In the genomic region with DNA sequence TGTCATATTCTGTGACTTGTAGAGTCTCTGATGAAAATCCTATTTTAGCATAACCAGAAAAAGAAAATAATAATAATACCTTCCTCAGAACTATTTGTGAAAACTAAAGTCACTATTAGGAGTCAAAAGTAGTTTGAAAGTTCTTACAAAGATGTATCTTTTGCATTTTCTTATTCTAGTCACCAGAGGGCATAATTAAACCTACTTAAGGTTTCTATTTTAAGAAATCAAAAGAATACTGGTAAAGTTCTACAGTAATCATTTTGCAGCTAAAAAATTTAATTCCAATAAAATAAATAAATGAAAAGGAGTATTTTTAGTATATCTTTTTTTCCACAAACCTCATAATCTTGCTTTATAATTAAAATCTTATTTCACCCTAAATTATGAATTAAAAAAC, we compare ENCODE assay signal across 13 cellular contexts. TPM values are rescaled to one million over a fixed set of nuclear protein-coding genes. Genes with fewer than 3 reads are reported as not detected.
DNase-seq lines count a peak whose midpoint lies in the region; ATAC-seq and TF ChIP-seq lines count a peak whose summit lies in the region.
"Had no signal": no experiment of that assay in that cellular context is flagged by ENCODE, and none has a peak within 500 bp of the region (broad histone marks: within the 10 kb centered on the region; RNA-seq: fewer than 3 reads in every experiment).

No MANE protein-coding gene starts in this region.

- POLR2A ChIA-PET in SK-N-SH (lab: Yijun Ruan, JAX) = no interaction called here

- H3K27me3 ChIP-seq in SK-N-SH (ENCODE audit: insufficient read depth) = no peaks in the 10 kb centered on the region
- H3K27me3 ChIP-seq: BLaER1 treated with 17β-estradiol and CSF1 and Interleukin-3, amounts not matched to agents 10 nM and 100 nM had no signal

- H3K79me2 ChIP-seq in SK-N-SH (ENCODE audit: insufficient read depth) = no peaks in the 10 kb centered on the region

- no peaks in the 10 kb centered on the region for H3K4me1 ChIP-seq in SK-N-SH (ENCODE audit: control insufficient read depth in 1 of 2, insufficient read depth in 2 of 2, low read depth in 1 of 2, low read length in 1 of 2)

- ATAC-seq in SK-N-SH treated with all-trans-retinoic acid at 6 μM for 48 hours (no peak), GM21528 (IDR thresholded peaks at IDR 0.05; ENCODE audit: low FRiP score, unreplicated experiment) (no peak)
- ATAC-seq: natural killer cell had no signal

- H3K27ac ChIP-seq in SK-N-SH (ENCODE audit: low read depth in 2 of 2, low read length in 1 of 2) = no peak overlapping the region
- H3K27ac ChIP-seq in substantia nigra (ENCODE audit: low read depth, low read length, poor library complexity, severe bottlenecking) = no peak overlapping the region
- H3K27ac ChIP-seq: BLaER1 treated with 17β-estradiol and CSF1 and Interleukin-3, amounts not matched to agents 10 nM and 100 nM had no signal

- H3K9ac ChIP-seq in SK-N-SH = no peak overlapping the region
- H3K9ac ChIP-seq: BLaER1 treated with 17β-estradiol and CSF1 and Interleukin-3, amounts not matched to agents 10 nM and 100 nM had no signal

- TF ChIP-seq EP300 in SK-N-SH (IDR thresholded peaks at IDR 0.05; ENCODE audit: borderline replicate concordance in 1 of 2, low read depth in 1 of 2, low read length in 1 of 2) = no peak

- H3F3A ChIP-seq in SK-N-SH (replicated peaks; ENCODE audit: insufficient read depth) = no peaks in the 10 kb centered on the region

- H3K4me3 ChIP-seq in SK-N-SH (ENCODE audit: low read depth in 2 of 2, low read length in 1 of 2) (no peak overlapping the region), choroid plexus epithelial cell (ENCODE audit: low read depth, low read length) (no peak overlapping the region)
- H3K4me3 ChIP-seq: BLaER1 treated with 17β-estradiol and CSF1 and Interleukin-3, amounts not matched to agents 10 nM and 100 nM had no signal

- peak overlapping the region; percentile 11; the same call in 1 of the 2 replicates for H2AFZ ChIP-seq in SK-N-SH (ENCODE audit: low read depth)

- H3K9me3 ChIP-seq in SK-N-SH = no peaks in the 10 kb centered on the region; the same call in 1 of the 2 replicates
- H3K9me3 ChIP-seq: BLaER1 treated with 17β-estradiol and CSF1 and Interleukin-3, amounts not matched to agents 10 nM and 100 nM had no signal

- DNase-seq in SK-N-SH (no peak), NAMALWA (ENCODE audit: low spot score) (peak; percentile 33), choroid plexus epithelial cell (ENCODE audit: low read depth) (peak; percentile 45), renal cortical epithelial cell (ENCODE audit: low read depth) (peak; percentile 45), substantia nigra (lab: John Stamatoyannopoulos, UW) (no peak), putamen (ENCODE audit: low spot score) (no peak)
- DNase-seq: aorta, hypothalamus, natural killer cell, NCI-H524 had no signal

- no peak overlapping the region for H3K4me2 ChIP-seq in SK-N-SH
- H3K4me2 ChIP-seq: BLaER1 treated with 17β-estradiol and CSF1 and Interleukin-3, amounts not matched to agents 10 nM and 100 nM had no signal

- CTCF ChIA-PET in SK-N-SH (lab: Yijun Ruan, JAX) = interaction anchor here (1.0 to 2.7 kb wide), 6 partner anchors 9 to 382 kb away, joined by 3 to 26 read pairs (median 4); a partner anchor contains a TSS

- no peaks in the 10 kb centered on the region; the same call in 1 of the 2 replicates for H3K9me2 ChIP-seq in SK-N-SH

- H4K20me1 ChIP-seq in SK-N-SH (ENCODE audit: insufficient read depth) = no peaks in the 10 kb centered on the region
- H4K20me1 ChIP-seq: BLaER1 treated with 17β-estradiol and CSF1 and Interleukin-3, amounts not matched to agents 10 nM and 100 nM had no signal

- TF ChIP-seq RAD21 in SK-N-SH (IDR thresholded peaks at IDR 0.05; ENCODE audit: low read length) = no peak

- TF ChIP-seq CTCF in SK-N-SH (IDR thresholded peaks at IDR 0.05) (peak; percentile 55), choroid plexus epithelial cell (conservative IDR thresholded peaks at IDR 0.05; ENCODE audit: low read depth, low read length) (peak; percentile 45)

- no peaks in the 10 kb centered on the region for H3K36me3 ChIP-seq in SK-N-SH (replicated peaks in 1 of 2; ENCODE audit: control insufficient read depth in 1 of 2, insufficient read depth in 2 of 2, low read length in 1 of 2)
- H3K36me3 ChIP-seq: BLaER1 treated with 17β-estradiol and CSF1 and Interleukin-3, amounts not matched to agents 10 nM and 100 nM had no signal

TF ChIP-seq in SK-N-SH, 30 proteins besides CTCF, POLR2A, EP300 and RAD21:
- TF ChIP-seq SMC3 (IDR thresholded peaks at IDR 0.05; ENCODE audit: low read depth, low read length) (no peak), RXRA (IDR thresholded peaks at IDR 0.05; ENCODE audit: borderline replicate concordance, low read depth) (no peak), TEAD4 (IDR thresholded peaks at IDR 0.05; ENCODE audit: borderline replicate concordance, insufficient read depth) (no peak), SIN3A (IDR thresholded peaks at IDR 0.05; ENCODE audit: borderline replicate concordance, low read depth, low read length) (no peak)
- TF ChIP-seq, protein P1, sequence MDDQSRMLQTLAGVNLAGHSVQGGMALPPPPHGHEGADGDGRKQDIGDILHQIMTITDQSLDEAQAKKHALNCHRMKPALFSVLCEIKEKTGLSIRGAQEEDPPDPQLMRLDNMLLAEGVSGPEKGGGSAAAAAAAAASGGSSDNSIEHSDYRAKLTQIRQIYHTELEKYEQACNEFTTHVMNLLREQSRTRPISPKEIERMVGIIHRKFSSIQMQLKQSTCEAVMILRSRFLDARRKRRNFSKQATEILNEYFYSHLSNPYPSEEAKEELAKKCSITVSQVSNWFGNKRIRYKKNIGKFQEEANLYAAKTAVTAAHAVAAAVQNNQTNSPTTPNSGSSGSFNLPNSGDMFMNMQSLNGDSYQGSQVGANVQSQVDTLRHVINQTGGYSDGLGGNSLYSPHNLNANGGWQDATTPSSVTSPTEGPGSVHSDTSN (IDR thresholded peaks at IDR 0.05) = no peak
- TF ChIP-seq, protein P2, sequence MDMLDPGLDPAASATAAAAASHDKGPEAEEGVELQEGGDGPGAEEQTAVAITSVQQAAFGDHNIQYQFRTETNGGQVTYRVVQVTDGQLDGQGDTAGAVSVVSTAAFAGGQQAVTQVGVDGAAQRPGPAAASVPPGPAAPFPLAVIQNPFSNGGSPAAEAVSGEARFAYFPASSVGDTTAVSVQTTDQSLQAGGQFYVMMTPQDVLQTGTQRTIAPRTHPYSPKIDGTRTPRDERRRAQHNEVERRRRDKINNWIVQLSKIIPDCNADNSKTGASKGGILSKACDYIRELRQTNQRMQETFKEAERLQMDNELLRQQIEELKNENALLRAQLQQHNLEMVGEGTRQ (IDR thresholded peaks at IDR 0.05; ENCODE audit: borderline replicate concordance, low read depth, low read length) = no peak

TF ChIP-seq in SK-N-SH treated with all-trans-retinoic acid at 6 μM for 48 hours, 23 proteins besides CTCF, POLR2A, EP300 and RAD21 (continues in another document):
- no peak for TF ChIP-seq TCF4 (CRISPR knock-in tag; IDR thresholded peaks at IDR 0.05; ENCODE audit: borderline replicate concordance)
- TF ChIP-seq, protein P3, sequence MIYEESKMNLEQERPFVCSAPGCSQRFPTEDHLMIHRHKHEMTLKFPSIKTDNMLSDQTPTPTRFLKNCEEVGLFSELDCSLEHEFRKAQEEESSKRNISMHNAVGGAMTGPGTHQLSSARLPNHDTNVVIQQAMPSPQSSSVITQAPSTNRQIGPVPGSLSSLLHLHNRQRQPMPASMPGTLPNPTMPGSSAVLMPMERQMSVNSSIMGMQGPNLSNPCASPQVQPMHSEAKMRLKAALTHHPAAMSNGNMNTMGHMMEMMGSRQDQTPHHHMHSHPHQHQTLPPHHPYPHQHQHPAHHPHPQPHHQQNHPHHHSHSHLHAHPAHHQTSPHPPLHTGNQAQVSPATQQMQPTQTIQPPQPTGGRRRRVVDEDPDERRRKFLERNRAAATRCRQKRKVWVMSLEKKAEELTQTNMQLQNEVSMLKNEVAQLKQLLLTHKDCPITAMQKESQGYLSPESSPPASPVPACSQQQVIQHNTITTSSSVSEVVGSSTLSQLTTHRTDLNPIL (CRISPR knock-in tag; IDR thresholded peaks at IDR 0.05; ENCODE audit: low read depth) = no peak
- no peak for TF ChIP-seq ARNTL (CRISPR knock-in tag; IDR thresholded peaks at IDR 0.05; ENCODE audit: borderline replicate concordance, low read depth)
- TF ChIP-seq SNAI2 (CRISPR knock-in tag; IDR thresholded peaks at IDR 0.05) = no peak
- no peak for TF ChIP-seq ZNF8 (CRISPR knock-in tag; IDR thresholded peaks at IDR 0.05)
- TF ChIP-seq ZFP30 (CRISPR knock-in tag; IDR thresholded peaks at IDR 0.05) = no peak
- no peak for TF ChIP-seq ZFP3 (CRISPR knock-in tag; IDR thresholded peaks at IDR 0.05)
- TF ChIP-seq TOX (CRISPR knock-in tag; IDR thresholded peaks at IDR 0.05; ENCODE audit: borderline replicate concordance) = no peak
- TF ChIP-seq, protein P4, sequence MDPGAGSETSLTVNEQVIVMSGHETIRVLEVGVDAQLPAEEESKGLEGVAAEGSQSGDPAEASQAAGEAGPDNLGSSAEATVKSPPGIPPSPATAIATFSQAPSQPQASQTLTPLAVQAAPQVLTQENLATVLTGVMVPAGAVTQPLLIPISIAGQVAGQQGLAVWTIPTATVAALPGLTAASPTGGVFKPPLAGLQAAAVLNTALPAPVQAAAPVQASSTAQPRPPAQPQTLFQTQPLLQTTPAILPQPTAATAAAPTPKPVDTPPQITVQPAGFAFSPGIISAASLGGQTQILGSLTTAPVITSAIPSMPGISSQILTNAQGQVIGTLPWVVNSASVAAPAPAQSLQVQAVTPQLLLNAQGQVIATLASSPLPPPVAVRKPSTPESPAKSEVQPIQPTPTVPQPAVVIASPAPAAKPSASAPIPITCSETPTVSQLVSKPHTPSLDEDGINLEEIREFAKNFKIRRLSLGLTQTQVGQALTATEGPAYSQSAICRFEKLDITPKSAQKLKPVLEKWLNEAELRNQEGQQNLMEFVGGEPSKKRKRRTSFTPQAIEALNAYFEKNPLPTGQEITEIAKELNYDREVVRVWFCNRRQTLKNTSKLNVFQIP (CRISPR knock-in tag; IDR thresholded peaks at IDR 0.05; ENCODE audit: borderline replicate concordance, low read depth) = no peak
- no peak for TF ChIP-seq OSR1 (CRISPR knock-in tag; IDR thresholded peaks at IDR 0.05)
- TF ChIP-seq ZC3H10 (CRISPR knock-in tag; IDR thresholded peaks at IDR 0.05) = no peak
- no peak for TF ChIP-seq RARB (CRISPR knock-in tag; IDR thresholded peaks at IDR 0.05)

RNA-seq across cellular contexts. Expression of a gene that starts 28.0 kb away (rescaled TPM):
- 1.7 and 2.9 TPM in 2 replicates for polyA plus RNA-seq in SK-N-SH (2012; rRNA removed)
- polyA plus RNA-seq in SK-N-SH (2012; cell fraction: cytosol; rRNA removed) = 2.3 and 2.4 TPM in 2 replicates
- 5.2 and 8.3 TPM in 2 replicates for polyA plus RNA-seq in SK-N-SH (2012; cell fraction: nucleus; rRNA removed)
- total RNA-seq in renal cortical epithelial cell = 16.7 and 28.8 TPM in 2 replicates

Comparison
In these comparisons a context has a peak if more than half of its experiments do, and no peak if none do; other contexts are left out.
1. DNase-seq: peak in NAMALWA (single experiment), choroid plexus epithelial cell (single experiment) and renal cortical epithelial cell (single experiment); none in SK-N-SH (single experiment), substantia nigra (0 of 49) and putamen (single experiment).